ENCODE assay signal across 2 cellular contexts in genomic region chr3:39038165-39038564, GRCh38.
TF ChIP-seq lines count a peak whose summit lies in the region.

No MANE protein-coding gene starts in this region.

TF ChIP-seq in K562, 482 proteins besides CTCF, POLR2A, EP300 and RAD21:
- TF ChIP-seq CEBPB (tag; IDR thresholded peaks at IDR 0.05) (0 out of 2 replicates have a peak, but pooled peaks have one; percentile 15), ZNF766 (CRISPR knock-in tag; conservative IDR thresholded peaks at IDR 0.05) (peak; percentile 54; the same call in 1 of the 2 replicates), HMBOX1 (IDR thresholded peaks at IDR 0.05) (peak; percentile 67; the same call in 1 of the 2 replicates), CEBPG (CRISPR knock-in tag; IDR thresholded peaks at IDR 0.05) (no peak), CEBPG (tag; conservative IDR thresholded peaks at IDR 0.05 in 1 of 2, IDR thresholded peaks at IDR 0.05 in 1 of 2) (peak; percentile 20 to 73; a peak in 3 of 4 replicates), FOXP1 (CRISPR knock-in tag; IDR thresholded peaks at IDR 0.05) (no peak), GTF2A2 (tag; IDR thresholded peaks at IDR 0.05) (no peak)

TF ChIP-seq in HepG2, 621 proteins besides CTCF, POLR2A, EP300 and RAD21:
- TF ChIP-seq ZNF512B (CRISPR knock-in tag; IDR thresholded peaks at IDR 0.05; ENCODE audit: borderline replicate concordance): no peak
- TF ChIP-seq ZNF230 (CRISPR knock-in tag; IDR thresholded peaks at IDR 0.05): no peak
- no peak for TF ChIP-seq ZNF530 (CRISPR knock-in tag; IDR thresholded peaks at IDR 0.05; ENCODE audit: low read depth)
- no peak for TF ChIP-seq ZNF597 (CRISPR knock-in tag; IDR thresholded peaks at IDR 0.05)
- TF ChIP-seq ZNF136 (CRISPR knock-in tag; IDR thresholded peaks at IDR 0.05; ENCODE audit: low read depth): no peak
- no peak for TF ChIP-seq ZNF318 (CRISPR knock-in tag; IDR thresholded peaks at IDR 0.05)
- TF ChIP-seq ZNF891 (CRISPR knock-in tag; IDR thresholded peaks at IDR 0.05): no peak
- TF ChIP-seq PHF21A (CRISPR knock-in tag; IDR thresholded peaks at IDR 0.05): no peak
- TF ChIP-seq POGZ (CRISPR knock-in tag; IDR thresholded peaks at IDR 0.05): no peak
- TF ChIP-seq HDAC1 (CRISPR knock-in tag; IDR thresholded peaks at IDR 0.05): no peak
